ENCODE assay signal across 14 cellular contexts in the genomic region with DNA sequence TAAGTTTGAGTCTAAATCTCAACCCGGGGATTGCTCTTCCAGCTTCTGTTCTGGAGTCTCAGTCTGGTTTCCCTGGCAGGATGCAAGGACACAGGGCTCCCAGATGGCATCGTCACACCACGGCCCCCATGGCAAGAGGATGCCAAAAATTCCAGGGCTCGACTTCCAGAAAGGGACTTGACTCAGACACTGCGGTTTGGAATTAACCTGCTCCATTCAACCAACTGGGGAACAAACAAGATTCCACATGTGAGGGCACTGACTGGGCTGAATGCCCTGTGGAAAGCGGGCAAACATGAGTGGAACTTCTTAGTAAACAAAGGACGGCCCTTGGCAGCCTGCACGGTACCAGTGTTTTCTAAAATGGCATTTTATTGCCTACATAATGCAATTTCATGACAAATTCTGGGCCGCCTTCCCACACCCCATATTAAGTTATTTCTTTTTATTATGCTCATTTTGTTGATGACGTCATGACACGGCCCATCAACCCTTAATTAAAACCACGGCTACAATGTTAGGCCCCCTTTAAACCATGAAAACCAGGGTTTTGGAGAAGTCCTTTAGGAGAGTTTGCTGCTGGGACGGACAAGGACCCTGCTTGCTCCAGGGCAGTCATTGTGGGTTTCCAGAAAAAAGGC.
DNase-seq lines count a peak whose midpoint lies in the region; ATAC-seq and TF ChIP-seq lines count a peak whose summit lies in the region.
"Had no signal": no experiment of that assay in that cellular context is flagged by ENCODE, and none has a peak within 500 bp of the region (broad histone marks: within the 10 kb centered on the region; RNA-seq: fewer than 3 reads in every experiment).

No MANE protein-coding gene starts in this region.

- H3K9me3 ChIP-seq in adipocyte (ENCODE audit: control insufficient read depth, low read length) (no peaks in the 10 kb centered on the region), stomach (no peaks in the 10 kb centered on the region), OCI-LY7 (ENCODE audit: low read length) (no peaks in the 10 kb centered on the region)
- H3K9me3 ChIP-seq: SJCRH30, thyroid gland had no signal

- DNase-seq in HS-27A (ENCODE audit: low read depth) (peak; percentile 54), adipocyte (ENCODE audit: low read depth) (peak; percentile 41), glomerular visceral epithelial cell (ENCODE audit: extremely low spot score) (peak; percentile 82), stomach (peak; percentile 24), OCI-LY7 (ENCODE audit: low spot score) (no peak)
- DNase-seq in stimulated activated CD4-positive, alpha-beta T cell treated with anti-CD3 and anti-CD28 coated beads, Interleukin-2, amount 100 ng/mL, for 24 hours, result no peak
- DNase-seq: activated CD4-positive, alpha-beta T cell treated with anti-CD3 and anti-CD28 coated beads for 4 hours; activated CD8-positive, alpha-beta memory T cell treated with anti-CD3 and anti-CD28 coated beads, Interleukin-2, amount 50 U/mL, for 4 hours; cortex of kidney; NCI-H226; SJCRH30; thyroid gland had no signal

- H3K27ac ChIP-seq in stomach (no peak overlapping the region), OCI-LY7 (ENCODE audit: low read depth, low read length, poor library complexity, severe bottlenecking) (no peak overlapping the region)
- H3K27ac ChIP-seq: SJCRH30, thyroid gland had no signal

- H3K36me3 ChIP-seq in adipocyte (ENCODE audit: control insufficient read depth, insufficient read depth, low read length, severe bottlenecking), result no peaks in the 10 kb centered on the region
- no peaks in the 10 kb centered on the region for H3K36me3 ChIP-seq in stomach
- no peaks in the 10 kb centered on the region for H3K36me3 ChIP-seq in OCI-LY7 (ENCODE audit: insufficient read depth, low read length)
- H3K36me3 ChIP-seq: SJCRH30, thyroid gland had no signal

- H3K9ac ChIP-seq in adipocyte (ENCODE audit: low read length), result no peak overlapping the region

- POLR2A ChIA-PET in OCI-LY7 (lab: Charles Lee), result no interaction called here

- no peak for ATAC-seq in HG03097 (IDR thresholded peaks at IDR 0.05; ENCODE audit: low FRiP score, unreplicated experiment)

- WGBS in stomach, 5 donors, result 58 to 72% (median 68%) methylated on average over 13 of the region's 13 CpGs

- CTCF ChIA-PET in OCI-LY7 (lab: Charles Lee; ENCODE audit: unreplicated experiment), result no interaction called here

- H3K27me3 ChIP-seq in adipocyte (replicated peaks; ENCODE audit: control insufficient read depth, insufficient read depth, low read length) (peaks cover 66% of the 10 kb centered on the region), stomach (peaks cover 0 to 60% (median 12%) of the 10 kb centered on the region in 3 donors)
- H3K27me3 ChIP-seq: SJCRH30, thyroid gland had no signal

- H3K4me1 ChIP-seq in adipocyte (ENCODE audit: control insufficient read depth, insufficient read depth, low read length) (no peaks in the 10 kb centered on the region), stomach (peaks cover 0 to 8% (median 0%) of the 10 kb centered on the region in 4 donors), OCI-LY7 (ENCODE audit: insufficient read depth, low read length, poor library complexity, severe bottlenecking) (no peaks in the 10 kb centered on the region)
- H3K4me1 ChIP-seq: SJCRH30, thyroid gland had no signal

- no peaks in the 10 kb centered on the region for H4K20me1 ChIP-seq in OCI-LY7 (ENCODE audit: insufficient read depth, low read length)

- no peak for TF ChIP-seq CTCF in stomach (IDR thresholded peaks at IDR 0.05)
- no peak for TF ChIP-seq CTCF in OCI-LY7 (conservative IDR thresholded peaks at IDR 0.05; ENCODE audit: low read length)

- H3K9me2 ChIP-seq in OCI-LY7 (ENCODE audit: insufficient read depth, low read length), result no peaks in the 10 kb centered on the region

- no TSS peak for BruUV-seq in OCI-LY7 (replicated peaks; lab: Mats Ljungman, UMichigan)

- intact Hi-C loops in stomach (cut with DNase I; ENCODE audit: low total_unique reads) (no loop called here), OCI-LY7 (cut with micrococcal nuclease; ENCODE audit: unreplicated experiment) (no loop called here)

- H3K4me3 ChIP-seq in adipocyte (ENCODE audit: low read length) (no peak overlapping the region), stomach (no peak overlapping the region), OCI-LY7 (ENCODE audit: low read depth, low read length, poor library complexity, severe bottlenecking) (no peak overlapping the region)
- H3K4me3 ChIP-seq: SJCRH30, skin epidermis, thyroid gland had no signal

- TF ChIP-seq POLR2A in stomach (IDR thresholded peaks at IDR 0.05), result no peak

- no peak for TF ChIP-seq EP300 in stomach (IDR thresholded peaks at IDR 0.05)

- no peak overlapping the region for H2AFZ ChIP-seq in OCI-LY7 (ENCODE audit: low read length)

- H3K4me2 ChIP-seq in OCI-LY7 (ENCODE audit: low read length), result no peak overlapping the region

- H3K79me2 ChIP-seq in OCI-LY7 (ENCODE audit: insufficient read depth, low read depth, low read length), result no peaks in the 10 kb centered on the region

Comparison
In these comparisons a context has a peak if more than half of its experiments do, and no peak if none do; other contexts are left out.
1. DNase-seq: peak in HS-27A (single experiment), adipocyte (single experiment), glomerular visceral epithelial cell (single experiment) and stomach (single experiment); none in stimulated activated CD4-positive, alpha-beta T cell treated with anti-CD3 and anti-CD28 coated beads, Interleukin-2, amount 100 ng/mL, for 24 hours (0 of 2) and OCI-LY7 (single experiment).